In the genomic region with DNA sequence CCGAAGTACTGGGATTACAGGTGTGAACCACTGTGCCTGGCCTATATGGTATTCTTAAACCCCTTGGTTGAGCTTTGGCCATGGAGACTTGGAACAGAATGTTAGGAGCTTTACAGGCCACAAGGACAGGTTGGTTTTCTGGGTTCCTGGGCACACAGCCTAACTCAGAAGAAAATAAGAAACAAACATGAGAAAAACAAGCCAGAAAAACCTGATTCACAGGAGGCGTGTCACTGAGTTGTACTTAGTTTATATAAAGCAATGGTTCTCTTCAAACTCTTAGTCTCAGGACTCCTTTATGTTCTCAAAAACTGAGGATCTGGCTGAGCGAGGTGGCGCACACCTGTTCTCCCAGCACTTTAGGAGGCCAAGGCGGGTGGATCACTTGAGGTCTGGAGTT, we compare ENCODE assay signal across 19 cellular contexts.
DNase-seq lines count a peak whose midpoint lies in the region; ATAC-seq, FAIRE-seq and TF ChIP-seq lines count a peak whose summit lies in the region.
"Had no signal": no experiment of that assay in that cellular context is flagged by ENCODE, and none has a peak within 500 bp of the region (broad histone marks: within the 10 kb centered on the region; RNA-seq: fewer than 3 reads in every experiment).

No MANE protein-coding gene starts in this region.

- H2BK5ac ChIP-seq in IMR-90 (ENCODE audit: low read depth, low read length, poor library complexity, severe bottlenecking), result no peak overlapping the region
- H2BK5ac ChIP-seq in mesenchymal stem cell (ENCODE audit: low read depth, low read length, poor library complexity, severe bottlenecking), result no peak overlapping the region

- H3K27ac ChIP-seq in IMR-90 (ENCODE audit: insufficient read depth, low read length), result no peak overlapping the region; the same call in 1 of the 2 replicates
- no peak overlapping the region for H3K27ac ChIP-seq in endothelial cell of umbilical vein (ENCODE audit: insufficient read depth, low read depth, low read length)
- H3K27ac ChIP-seq in mesenchymal stem cell (ENCODE audit: low read length, poor library complexity, severe bottlenecking), result no peak overlapping the region
- peak overlapping the region in 4 of 5 donors; percentile 42 to 76 (median 62) for H3K27ac ChIP-seq in stomach
- H3K27ac ChIP-seq: KMS-11 had no signal

- TF ChIP-seq CTCF in IMR-90 (conservative IDR thresholded peaks at IDR 0.05; ENCODE audit: low read depth, low read length) (no peak), endothelial cell of umbilical vein (IDR thresholded peaks at IDR 0.05; ENCODE audit: extremely low read depth in 1 of 2, insufficient read depth in 1 of 2, low read depth in 1 of 2, low read length in 2 of 2) (no peak), stomach (IDR thresholded peaks at IDR 0.05) (no peak), mucosa of descending colon (IDR thresholded peaks at IDR 0.05) (no peak)

- dilution Hi-C loops in IMR-90 (cut with HindIII; ENCODE audit: low sequenced_read_pairs, unreplicated experiment) (no loop called here), endothelial cell of umbilical vein (cut with MboI; ENCODE audit: extremely low pct_ligation_motif_present, low sequenced_read_pairs) (no loop called here)

- intact Hi-C loops in IMR-90 (cut with micrococcal nuclease) (no loop called here), endothelial cell of umbilical vein (cut with micrococcal nuclease) (no loop called here), stomach (cut with DNase I; ENCODE audit: low total_unique reads) (no loop called here), mucosa of descending colon (cut with DNase I, micrococcal nuclease) (no loop called here)

- CTCF ChIA-PET in IMR-90 (lab: Yijun Ruan, JAX), result no interaction called here
- CTCF ChIA-PET in endothelial cell of umbilical vein (lab: Charles Lee), result interaction anchor here (2.3 to 3.7 kb wide), 2 partner anchors 15 to 193 kb away, joined by 6 to 21 read pairs; no protein-coding TSS in a partner anchor

- TF ChIP-seq EP300 in stomach (IDR thresholded peaks at IDR 0.05), result no peak

- no peak overlapping the region for H3K9ac ChIP-seq in IMR-90 (ENCODE audit: low read depth, low read length)
- no peak overlapping the region for H3K9ac ChIP-seq in endothelial cell of umbilical vein (replicated peaks; ENCODE audit: extremely low read depth, insufficient read depth, low read length)
- H3K9ac ChIP-seq in mesenchymal stem cell (ENCODE audit: low read length), result no peak overlapping the region
- H3K9ac ChIP-seq: KMS-11 had no signal

- no peak overlapping the region for H2BK12ac ChIP-seq in mesenchymal stem cell (ENCODE audit: low read length in 2 of 2)

- H4K91ac ChIP-seq in IMR-90 (ENCODE audit: insufficient read depth, low read depth, low read length) (peak overlapping the region; percentile 61), mesenchymal stem cell (ENCODE audit: low read length) (no peak overlapping the region)

- H4K20me1 ChIP-seq in IMR-90 (ENCODE audit: insufficient read depth, low read length) (no peaks in the 10 kb centered on the region), endothelial cell of umbilical vein (replicated peaks; ENCODE audit: control insufficient read depth, extremely low read depth, insufficient read depth, low read length) (no peaks in the 10 kb centered on the region)

- H3K4me3 ChIP-seq in IMR-90 (ENCODE audit: insufficient read depth, low read depth, low read length), result no peak overlapping the region
- no peak overlapping the region for H3K4me3 ChIP-seq in endothelial cell of umbilical vein (replicated peaks in 1 of 3; ENCODE audit: insufficient read depth in 1 of 3, low read depth in 1 of 3, low read length in 3 of 3)
- H3K4me3 ChIP-seq in mesenchymal stem cell (ENCODE audit: insufficient read depth in 1 of 2, low read depth in 1 of 2, low read length in 2 of 2), result no peak overlapping the region
- H3K4me3 ChIP-seq in stomach, result no peak overlapping the region
- H3K4me3 ChIP-seq in mucosa of descending colon, result no peak overlapping the region

- POLR2A ChIA-PET in IMR-90 (lab: Charles Lee; ENCODE audit: unreplicated experiment) (no interaction called here), endothelial cell of umbilical vein (lab: Charles Lee) (no interaction called here)

- peak overlapping the region; percentile 71 for H3K4ac ChIP-seq in IMR-90 (ENCODE audit: low read depth, low read length)
- no peak overlapping the region for H3K4ac ChIP-seq in mesenchymal stem cell (ENCODE audit: low read depth in 1 of 2, low read length in 2 of 2)

- peak overlapping the region; percentile 66 for H2BK120ac ChIP-seq in IMR-90 (ENCODE audit: low read depth, low read length)
- no peak overlapping the region for H2BK120ac ChIP-seq in mesenchymal stem cell (ENCODE audit: low read depth, low read length)

- H3K79me1 ChIP-seq in IMR-90 (ENCODE audit: low read depth in 1 of 2, low read length in 2 of 2), result peaks cover 0 to 4% of the 10 kb centered on the region in 2 experiments; a peak in 1 of 4 replicates
- no peaks in the 10 kb centered on the region for H3K79me1 ChIP-seq in mesenchymal stem cell (replicated peaks; ENCODE audit: low read length, poor library complexity, severe bottlenecking)

- H2AFZ ChIP-seq in IMR-90 (replicated peaks; ENCODE audit: low read length, poor library complexity) (no peak overlapping the region), endothelial cell of umbilical vein (ENCODE audit: low read depth, low read length) (no peak overlapping the region), mesenchymal stem cell (ENCODE audit: low read depth, low read length) (no peak overlapping the region)

- in situ Hi-C loops in IMR-90 (cut with MboI; ENCODE audit: low sequenced_read_pairs), result no loop called here

- H3K4me1 ChIP-seq in IMR-90 (ENCODE audit: control insufficient read depth, insufficient read depth, low read length) (peaks cover 31% of the 10 kb centered on the region), endothelial cell of umbilical vein (ENCODE audit: control insufficient read depth, extremely low read depth, insufficient read depth, low read length) (no peaks in the 10 kb centered on the region), mesenchymal stem cell (ENCODE audit: control insufficient read depth, insufficient read depth, low read depth, low read length) (peaks cover 11% of the 10 kb centered on the region), stomach (peaks cover 47 to 70% (median 62%) of the 10 kb centered on the region in 4 donors), mucosa of descending colon (ENCODE audit: low read depth) (no peaks in the 10 kb centered on the region)

- BruUV-seq in IMR-90 (replicated peaks; lab: Mats Ljungman, UMichigan) (no TSS peak), endothelial cell of umbilical vein (replicated peaks; lab: Mats Ljungman, UMichigan) (no TSS peak)

- H3K9me1 ChIP-seq in IMR-90 (ENCODE audit: insufficient read depth, low read length), result peaks cover 24% of the 10 kb centered on the region
- H3K9me1 ChIP-seq in endothelial cell of umbilical vein (replicated peaks; ENCODE audit: control insufficient read depth, extremely low read depth, insufficient read depth, low read length), result no peaks in the 10 kb centered on the region

- H3K23ac ChIP-seq in IMR-90 (ENCODE audit: low read depth, low read length) (no peak overlapping the region), mesenchymal stem cell (ENCODE audit: low read length in 2 of 2) (no peak overlapping the region)

- peak overlapping the region; percentile 80 for H3K18ac ChIP-seq in IMR-90 (ENCODE audit: low read depth, low read length)
- no peak overlapping the region for H3K18ac ChIP-seq in mesenchymal stem cell (ENCODE audit: low read depth in 1 of 2, low read length in 2 of 2)

- WGBS in IMR-90 (ENCODE audit: extremely low coverage in 2 of 2, insufficient read length in 1 of 2), 2 experiments, result 100% methylated on average over 1 of the region's 5 CpGs; no CpG with 5 or more reads in 1 of the 2 experiments
- WGBS in mesenchymal stem cell, result 95% methylated on average over 4 of the region's 5 CpGs
- 49 to 76% (median 56%) methylated on average over 5 of the region's 5 CpGs for WGBS in stomach, 5 donors

- no peaks in the 10 kb centered on the region for H3K9me3 ChIP-seq in IMR-90 (ENCODE audit: control insufficient read depth, insufficient read depth, low read length)
- H3K9me3 ChIP-seq in endothelial cell of umbilical vein (replicated peaks; ENCODE audit: control insufficient read depth, insufficient read depth, low read length), result no peaks in the 10 kb centered on the region
- H3K9me3 ChIP-seq in mesenchymal stem cell (ENCODE audit: control insufficient read depth, low read length), result no peaks in the 10 kb centered on the region
- no peaks in the 10 kb centered on the region for H3K9me3 ChIP-seq in stomach
- H3K9me3 ChIP-seq in mucosa of descending colon, result no peaks in the 10 kb centered on the region

- peak overlapping the region; percentile 93; the same call in 2 of the 3 replicates for H2BK15ac ChIP-seq in IMR-90 (ENCODE audit: low read depth, low read length)
- no peak overlapping the region for H2BK15ac ChIP-seq in mesenchymal stem cell (ENCODE audit: low read depth, poor library complexity, severe bottlenecking)

- peak overlapping the region; percentile 65 for H4K5ac ChIP-seq in IMR-90 (ENCODE audit: low read depth, low read length)

- peak; percentile 62 for FAIRE-seq in endothelial cell of umbilical vein (lab: Jason Lieb, UNC)
- FAIRE-seq: HepG2 had no signal

- no peak for ATAC-seq in IMR-90 (ENCODE audit: low read depth)
- no peak for ATAC-seq in mucosa of descending colon
- ATAC-seq in GM21367 (IDR thresholded peaks at IDR 0.05; ENCODE audit: unreplicated experiment), result no peak
- no peak for ATAC-seq in GM18867 (IDR thresholded peaks at IDR 0.05; ENCODE audit: unreplicated experiment)
- ATAC-seq: HepG2 had no signal

- peak overlapping the region; percentile 54; the same call in 1 of the 2 replicates for H3K14ac ChIP-seq in IMR-90 (replicated peaks; ENCODE audit: low read depth, low read length)
- no peak overlapping the region for H3K14ac ChIP-seq in mesenchymal stem cell (ENCODE audit: low read length in 2 of 2)

- H3K36me3 ChIP-seq in IMR-90 (ENCODE audit: control insufficient read depth, insufficient read depth, low read length), result no peaks in the 10 kb centered on the region
- H3K36me3 ChIP-seq in endothelial cell of umbilical vein (ENCODE audit: control insufficient read depth in 2 of 2, extremely low read depth in 1 of 2, insufficient read depth in 2 of 2, low read length in 2 of 2), result no peaks in the 10 kb centered on the region
- H3K36me3 ChIP-seq in mesenchymal stem cell (ENCODE audit: control insufficient read depth in 1 of 2, insufficient read depth in 2 of 2, low read depth in 1 of 2, low read length in 2 of 2), result no peaks in the 10 kb centered on the region
- H3K36me3 ChIP-seq in stomach, result no peaks in the 10 kb centered on the region
- H3K36me3 ChIP-seq in mucosa of descending colon (ENCODE audit: low read depth), result no peaks in the 10 kb centered on the region

- TF ChIP-seq POLR2A in IMR-90 (IDR thresholded peaks at IDR 0.05; ENCODE audit: low read depth, low read length) (no peak), endothelial cell of umbilical vein (IDR thresholded peaks at IDR 0.05; ENCODE audit: low read depth, low read length) (no peak), stomach (IDR thresholded peaks at IDR 0.05) (no peak)

- no peaks in the 10 kb centered on the region for H3K79me2 ChIP-seq in endothelial cell of umbilical vein (ENCODE audit: control insufficient read depth, insufficient read depth, low read length)

- H2AK5ac ChIP-seq in IMR-90 (ENCODE audit: low read depth, low read length), result peak overlapping the region; percentile 52
- no peak overlapping the region for H2AK5ac ChIP-seq in mesenchymal stem cell (ENCODE audit: low read length, severe bottlenecking)

- H4K8ac ChIP-seq in IMR-90 (ENCODE audit: low read depth in 2 of 2, low read length in 2 of 2) (peak overlapping the region in 1 of 2 experiments; percentile 59; a peak in 1 of 4 replicates), mesenchymal stem cell (ENCODE audit: low read length) (peak overlapping the region; percentile 48)

- H2BK20ac ChIP-seq in IMR-90 (ENCODE audit: low read depth, low read length), result peak overlapping the region; percentile 80

- no peak overlapping the region for H2AK9ac ChIP-seq in IMR-90 (replicated peaks; ENCODE audit: low read depth, low read length, poor library complexity)

- H3K27me3 ChIP-seq in IMR-90 (ENCODE audit: control insufficient read depth, insufficient read depth, low read length) (no peaks in the 10 kb centered on the region), endothelial cell of umbilical vein (ENCODE audit: control insufficient read depth in 2 of 2, insufficient read depth in 2 of 2, low read length in 2 of 2) (peaks cover 11 to 13% of the 10 kb centered on the region in 2 experiments), mesenchymal stem cell (ENCODE audit: control insufficient read depth in 1 of 2, insufficient read depth in 1 of 2, low read length in 2 of 2) (no peaks in the 10 kb centered on the region), stomach (no peaks in the 10 kb centered on the region)

- TF ChIP-seq RAD21 in IMR-90 (IDR thresholded peaks at IDR 0.05; ENCODE audit: low read length), result no peak

- no peak overlapping the region for H3K56ac ChIP-seq in IMR-90 (ENCODE audit: extremely low read depth, insufficient read depth, low read length)

- DNase-seq in IMR-90, result no peak
- no peak for DNase-seq in endothelial cell of umbilical vein (ENCODE audit: low read depth, low spot score)
- DNase-seq in mesenchymal stem cell, result no peak
- DNase-seq in stomach, result no peak
- DNase-seq in mucosa of descending colon, result no peak
- DNase-seq in kidney glomerular epithelial cell (lab: John Stamatoyannopoulos, UW), result no peak
- DNase-seq: ACHN; CD4-positive, CD25-positive, alpha-beta regulatory T cell; DMS53; GOT3; NCI-H1048; NCI-H1436 treated with DMSO at 0.1 percent for 48 hours; NCI-H2081 treated with DMSO at 0.1 percent for 48 hours; NCI-H510A treated with DMSO at 0.1 percent for 48 hours; NCI-H82 had no signal

- H3K4me2 ChIP-seq in IMR-90 (ENCODE audit: low read depth, low read length) (no peak overlapping the region), endothelial cell of umbilical vein (ENCODE audit: insufficient read depth, low read length) (no peak overlapping the region), mesenchymal stem cell (ENCODE audit: low read length, poor library complexity, severe bottlenecking) (no peak overlapping the region)
- H3K4me2 ChIP-seq: KMS-11 had no signal

Comparison
In these comparisons a context has a peak if more than half of its experiments do, and no peak if none do; other contexts are left out.
1. H3K27ac ChIP-seq: peak in stomach (4 of 5); none in IMR-90 (single experiment), endothelial cell of umbilical vein (single experiment) and mesenchymal stem cell (single experiment).